In genomic region chr19:41376241-41376997, GRCh38 we compare ENCODE assay signal across 8 cellular contexts. TPM values are rescaled to one million over a fixed set of nuclear protein-coding genes. Genes with fewer than 3 reads are reported as not detected.
DNase-seq lines count a peak whose midpoint lies in the region; ATAC-seq, FAIRE-seq and TF ChIP-seq lines count a peak whose summit lies in the region.

Gene TMEM91 (plus strand): TSS chr19:41376533. CDS start chr19:41378310, 1,777 bp downstream.

- peak; percentile 58 for ATAC-seq in left colon
- no peak for ATAC-seq in GM21723 (IDR thresholded peaks at IDR 0.05; ENCODE audit: unreplicated experiment)

- peaks cover 0 to 2% (median 0%) of the 10 kb centered on the region in 3 donors for H3K27me3 Mint-ChIP-seq in CD14-positive monocyte (ENCODE audit: low read depth in 3 of 3)

- DNase-seq in CD14-positive monocyte (ENCODE audit: low spot score) = no peak
- peak; percentile 80 for DNase-seq in NCI-H2227 (lab: John Stamatoyannopoulos, UW; ENCODE audit: unreplicated experiment)
- peak; percentile 46 for DNase-seq in bronchial epithelial cell (ENCODE audit: low read depth)
- peak; percentile 36 to 51 for DNase-seq in left colon
- DNase-seq in kidney tubule cell (ENCODE audit: low spot score) = no peak
- no peak for DNase-seq in mesenteric fat pad (ENCODE audit: low spot score)

- H3K4me3 Mint-ChIP-seq in CD14-positive monocyte = peak within 1 kb of the TSS; percentile 92 to 94

- peak within 1 kb of the TSS; percentile 24 for H3K27ac ChIP-seq in stomach smooth muscle (ENCODE audit: low read length)

- peaks cover 0 to 2% (median 0%) of the 10 kb centered on the region in 7 donors for H3K9me3 Mint-ChIP-seq in CD14-positive monocyte

- no peaks in the 10 kb centered on the region for H3K9me3 ChIP-seq in stomach smooth muscle (ENCODE audit: control insufficient read depth in 2 of 2, low read length in 2 of 2)

- TF ChIP-seq CTCF in CD14-positive monocyte (IDR thresholded peaks at IDR 0.05) = no peak
- no peak for TF ChIP-seq CTCF in bronchial epithelial cell (IDR thresholded peaks at IDR 0.05; ENCODE audit: insufficient read depth, low read length, severe bottlenecking)

- H3K27me3 ChIP-seq in bronchial epithelial cell (ENCODE audit: control insufficient read depth, insufficient read depth, low read length) (no peaks in the 10 kb centered on the region), stomach smooth muscle (ENCODE audit: control insufficient read depth in 1 of 2, insufficient read depth in 2 of 2, low read length in 2 of 2) (no peaks in the 10 kb centered on the region)

- intact Hi-C loops in CD14-positive monocyte (cut with micrococcal nuclease) = loop anchor here in 1 of 2 donors (10.0 kb wide), 1 partner anchor 48 kb away; the partner anchor contains the start of gene B3GNT8
- intact Hi-C loops in left colon (cut with DNase I, micrococcal nuclease) = no loop called here

- H3K27ac Mint-ChIP-seq in CD14-positive monocyte = peak within 1 kb of the TSS; percentile 43 to 93 (median 72)

- H3K36me3 Mint-ChIP-seq in CD14-positive monocyte = peaks cover 2 to 20% of the 10 kb centered on the region in 2 donors

- no peak for FAIRE-seq in bronchial epithelial cell (lab: Jason Lieb, UNC)

- peaks cover 23% of the 10 kb centered on the region for H3K4me1 ChIP-seq in stomach smooth muscle (ENCODE audit: control insufficient read depth, insufficient read depth, low read length)

- H3K4me3 ChIP-seq in bronchial epithelial cell (ENCODE audit: low read depth, low read length) (peak within 1 kb of the TSS; percentile 43), stomach smooth muscle (ENCODE audit: low read length in 2 of 2) (peak within 1 kb of the TSS; percentile 74 to 77)

- H3K4me1 Mint-ChIP-seq in CD14-positive monocyte = peaks cover 49% of the 10 kb centered on the region

- H3K9ac ChIP-seq in stomach smooth muscle (ENCODE audit: low read length in 2 of 2) = peak within 1 kb of the TSS; percentile 64 to 72

- H3K36me3 ChIP-seq in bronchial epithelial cell (ENCODE audit: control insufficient read depth, insufficient read depth, low read length) = peaks cover 1% of the 10 kb centered on the region
- peaks cover 0 to 2% of the 10 kb centered on the region in 2 donors for H3K36me3 ChIP-seq in stomach smooth muscle (ENCODE audit: control insufficient read depth in 2 of 2, insufficient read depth in 2 of 2, low read length in 2 of 2)

RNA-seq across cellular contexts. Expression of gene TMEM91, which starts in this region (rescaled TPM):
- 10 to 100 TPM; 29.1 to 34.9 TPM for polyA plus RNA-seq in CD14-positive monocyte
- total RNA-seq in bronchial epithelial cell = 7.6 and 10.2 TPM in 2 replicates
- 1 to 10 TPM; 2.8 to 4.9 TPM for total RNA-seq in left colon
- 10.0 TPM for total RNA-seq in mesenteric fat pad

Comparison
In these comparisons a context has a peak if more than half of its experiments do, and no peak if none do; other contexts are left out.
1. DNase-seq: peak in NCI-H2227 (single experiment), bronchial epithelial cell (single experiment) and left colon (2 of 2); none in CD14-positive monocyte (single experiment), kidney tubule cell (single experiment) and mesenteric fat pad (single experiment).